In the genomic region with DNA sequence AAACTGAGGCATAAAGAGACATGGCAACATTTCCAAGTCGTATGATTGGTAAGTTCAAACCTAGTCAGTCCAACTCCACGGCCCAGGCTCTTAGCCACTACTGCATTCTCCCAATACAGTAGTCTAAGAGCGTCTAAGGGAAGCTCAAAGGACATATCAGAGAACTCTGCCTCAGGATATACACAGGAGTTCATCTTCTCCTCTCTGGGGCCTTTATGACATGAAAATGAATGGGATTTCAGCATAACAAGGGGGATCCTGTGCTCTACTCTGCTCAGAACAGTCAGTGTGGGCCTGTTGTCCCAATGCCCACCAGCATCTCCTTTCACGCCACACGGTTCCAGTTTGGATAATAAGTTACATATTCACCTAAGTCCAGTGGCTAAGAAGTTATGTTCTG, we compare ENCODE assay signal across 18 cellular contexts.
DNase-seq lines count a peak whose midpoint lies in the region.
"Had no signal": no experiment of that assay in that cellular context is flagged by ENCODE, and none has a peak within 500 bp of the region (broad histone marks: within the 10 kb centered on the region; RNA-seq: fewer than 3 reads in every experiment).

No MANE protein-coding gene starts in this region.

- H3K27ac ChIP-seq in SK-N-MC, result no peak overlapping the region
- H3K27ac ChIP-seq in duodenal mucosa (ENCODE audit: low read depth, low read length), result no peak overlapping the region
- H3K27ac ChIP-seq in muscle layer of colon (ENCODE audit: low read depth, low read length), result no peak overlapping the region
- H3K27ac ChIP-seq in subcutaneous abdominal adipose tissue (ENCODE audit: low read depth, low read length), result peak overlapping the region; percentile 81
- H3K27ac ChIP-seq: BLaER1, neutrophil had no signal

- H3K9me3 ChIP-seq in SK-N-MC (ENCODE audit: low read depth, low read length), result no peaks in the 10 kb centered on the region
- no peaks in the 10 kb centered on the region for H3K9me3 ChIP-seq in duodenal mucosa (ENCODE audit: control insufficient read depth in 1 of 2, low read length in 2 of 2)
- H3K9me3 ChIP-seq in muscle layer of colon (ENCODE audit: low read length), result no peaks in the 10 kb centered on the region
- no peaks in the 10 kb centered on the region for H3K9me3 ChIP-seq in subcutaneous abdominal adipose tissue (ENCODE audit: control insufficient read depth in 5 of 5, low read length in 5 of 5)
- H3K9me3 ChIP-seq: BLaER1, neutrophil, Peyer's patch had no signal

- H3K9ac ChIP-seq in SK-N-MC (ENCODE audit: insufficient read length) (no peak overlapping the region), duodenal mucosa (ENCODE audit: low read depth in 1 of 2, low read length in 2 of 2) (peak overlapping the region in 1 of 2 donors; percentile 39), muscle layer of colon (ENCODE audit: low read length) (peak overlapping the region; percentile 60), subcutaneous abdominal adipose tissue (ENCODE audit: low read length in 5 of 5) (peak overlapping the region; percentile 33 to 88 (median 85))
- H3K9ac ChIP-seq: BLaER1 had no signal

- H3K4me3 ChIP-seq in SK-N-MC (peak overlapping the region; percentile 75; the same call in 1 of the 2 replicates), duodenal mucosa (ENCODE audit: low read depth in 1 of 2, low read length in 2 of 2) (peak overlapping the region; percentile 52 to 64), muscle layer of colon (ENCODE audit: low read depth in 1 of 2, low read length in 2 of 2) (peak overlapping the region; percentile 8 to 67), subcutaneous abdominal adipose tissue (ENCODE audit: low read depth in 1 of 5, low read length in 5 of 5) (peak overlapping the region; percentile 69 to 90 (median 82))
- H3K4me3 ChIP-seq: BLaER1 had no signal

- H3K4me1 ChIP-seq in duodenal mucosa (ENCODE audit: control insufficient read depth in 1 of 2, insufficient read depth in 2 of 2, low read length in 2 of 2), result peaks cover 6 to 14% of the 10 kb centered on the region in 2 donors
- H3K4me1 ChIP-seq in muscle layer of colon (ENCODE audit: insufficient read depth, low read length), result peaks cover 58% of the 10 kb centered on the region
- peaks cover 0 to 88% (median 85%) of the 10 kb centered on the region in 5 donors for H3K4me1 ChIP-seq in subcutaneous abdominal adipose tissue (ENCODE audit: control insufficient read depth in 5 of 5, insufficient read depth in 5 of 5, low read length in 5 of 5)

- H3K36me3 ChIP-seq in SK-N-MC (ENCODE audit: insufficient read depth, low read length), result no peaks in the 10 kb centered on the region
- no peaks in the 10 kb centered on the region for H3K36me3 ChIP-seq in duodenal mucosa (ENCODE audit: control insufficient read depth in 1 of 2, insufficient read depth in 2 of 2, low read length in 2 of 2)
- no peaks in the 10 kb centered on the region for H3K36me3 ChIP-seq in muscle layer of colon (ENCODE audit: insufficient read depth, low read length)
- no peaks in the 10 kb centered on the region for H3K36me3 ChIP-seq in subcutaneous abdominal adipose tissue (ENCODE audit: control insufficient read depth in 5 of 5, insufficient read depth in 5 of 5, low read length in 5 of 5)
- H3K36me3 ChIP-seq: BLaER1, neutrophil, Peyer's patch had no signal

- DNase-seq in SK-N-MC (ENCODE audit: low read depth, low spot score) (no peak), cortex of kidney (lab: John Stamatoyannopoulos, UW) (no peak), NCI-H524 treated with DMSO at 0.1 percent for 48 hours (lab: John Stamatoyannopoulos, UW) (no peak), UCSD-AML1 (lab: John Stamatoyannopoulos, UW; ENCODE audit: unreplicated experiment) (no peak)
- DNase-seq in stimulated activated CD4-positive, alpha-beta T cell treated with anti-CD3 and anti-CD28 coated beads, Interleukin-4, amount 100 ng/mL, for 4 hours, result no peak
- DNase-seq: activated naive CD8-positive, alpha-beta T cell treated with anti-CD3 and anti-CD28 coated beads, Interleukin-2, amount 10 ng/mL, durations not matched to agents 7 days and 5 days; activated T-cell treated with anti-CD3 and anti-CD28 coated beads, Interleukin-2, amount 50 U/mL, for 1 hour; DMS79 treated with DMSO at 0.1 percent for 48 hours; left colon; NCI-H1417; NCI-H526 treated with DMSO at 0.1 percent for 48 hours; Peyer's patch; T-cell had no signal

- H3K27me3 ChIP-seq in duodenal mucosa (ENCODE audit: control insufficient read depth in 1 of 2, insufficient read depth in 2 of 2, low read length in 2 of 2), result no peaks in the 10 kb centered on the region
- no peaks in the 10 kb centered on the region for H3K27me3 ChIP-seq in muscle layer of colon (ENCODE audit: control insufficient read depth in 1 of 2, insufficient read depth in 2 of 2, low read length in 2 of 2)
- no peaks in the 10 kb centered on the region for H3K27me3 ChIP-seq in subcutaneous abdominal adipose tissue (ENCODE audit: control insufficient read depth in 5 of 5, insufficient read depth in 4 of 5, low read length in 5 of 5)
- H3K27me3 ChIP-seq: BLaER1, Peyer's patch had no signal
